Comparison of ENCODE assay signal across 20 cellular contexts in genomic region chr9:94298949-94299599, GRCh38. TPM values are rescaled to one million over a fixed set of nuclear protein-coding genes. Genes with fewer than 3 reads are reported as not detected.
"Had no signal": no experiment of that assay in that cellular context is flagged by ENCODE, and none has a peak within 500 bp of the region (broad histone marks: within the 10 kb centered on the region; RNA-seq: fewer than 3 reads in every experiment).

No MANE protein-coding gene starts in this region.

- H3K4me3 ChIP-seq: breast epithelium, gastrocnemius medialis, heart right ventricle, lung, thyroid gland had no signal

- H3K27me3 Mint-ChIP-seq: activated naive CD8-positive, alpha-beta T cell treated with anti-CD3 and anti-CD28 coated beads for 36 hours; dendritic cell treated with granulocyte-macrophage colony-stimulating factor and Interleukin-4, amounts not matched to agents 40 ng/mL and 50 ng/mL, for 4 days; effector memory CD8-positive, alpha-beta T cell; naive thymus-derived CD4-positive, alpha-beta T cell; stimulated activated memory B cell treated with anti-CD40 and anti-IgM and Interleukin-4, amounts not matched to agents 10 μg/mL and 1 μg/mL and 100 μg/mL, for 72 hours had no signal

- ATAC-seq: effector memory CD8-positive, alpha-beta T cell; gastrocnemius medialis; heart right ventricle; naive thymus-derived CD4-positive, alpha-beta T cell; stimulated activated memory B cell treated with anti-CD40 and anti-IgM and Interleukin-4, amounts not matched to agents 10 μg/mL and 1 μg/mL and 100 μg/mL, for 72 hours had no signal

- H3K27ac ChIP-seq: breast epithelium, gastrocnemius medialis, heart right ventricle, thyroid gland had no signal

- H3K27me3 ChIP-seq: breast epithelium, gastrocnemius medialis, heart right ventricle, thyroid gland had no signal

- H3K9me3 Mint-ChIP-seq: activated naive CD8-positive, alpha-beta T cell treated with anti-CD3 and anti-CD28 coated beads for 36 hours; activated T-helper 1 cell treated with anti-CD3 and anti-CD28 coated beads, Interleukin-12 subunit alpha, Interleukin-12 subunit beta, Interleukin-2, Interleukin-4 antibody, amounts not matched to agents 30 ng/mL and 10 ng/mL and 1 ng/mL, durations not matched to agents 14 hours and 24 hours and 36 hours; dendritic cell treated with granulocyte-macrophage colony-stimulating factor and Interleukin-4, amounts not matched to agents 40 ng/mL and 50 ng/mL, for 4 days; effector memory CD8-positive, alpha-beta T cell; naive thymus-derived CD4-positive, alpha-beta T cell; stimulated activated memory B cell treated with anti-CD40 and anti-IgM and Interleukin-4, amounts not matched to agents 10 μg/mL and 1 μg/mL and 100 μg/mL, for 72 hours had no signal

- H3K9me3 ChIP-seq: breast epithelium, gastrocnemius medialis, heart right ventricle, thyroid gland had no signal

- H3K27ac Mint-ChIP-seq: activated naive CD8-positive, alpha-beta T cell treated with anti-CD3 and anti-CD28 coated beads for 36 hours; activated T-helper 1 cell treated with anti-CD3 and anti-CD28 coated beads, Interleukin-12 subunit alpha, Interleukin-12 subunit beta, Interleukin-2, Interleukin-4 antibody, amounts not matched to agents 30 ng/mL and 10 ng/mL and 1 ng/mL, durations not matched to agents 14 hours and 24 hours and 36 hours; dendritic cell treated with granulocyte-macrophage colony-stimulating factor and Interleukin-4, amounts not matched to agents 40 ng/mL and 50 ng/mL, for 4 days; effector memory CD8-positive, alpha-beta T cell; naive thymus-derived CD4-positive, alpha-beta T cell; stimulated activated memory B cell treated with anti-CD40 and anti-IgM and Interleukin-4, amounts not matched to agents 10 μg/mL and 1 μg/mL and 100 μg/mL, for 72 hours had no signal

- H3K4me3 Mint-ChIP-seq: activated naive CD8-positive, alpha-beta T cell treated with anti-CD3 and anti-CD28 coated beads for 36 hours; activated T-helper 1 cell treated with anti-CD3 and anti-CD28 coated beads, Interleukin-12 subunit alpha, Interleukin-12 subunit beta, Interleukin-2, Interleukin-4 antibody, amounts not matched to agents 30 ng/mL and 10 ng/mL and 1 ng/mL, durations not matched to agents 14 hours and 24 hours and 36 hours; dendritic cell treated with granulocyte-macrophage colony-stimulating factor and Interleukin-4, amounts not matched to agents 40 ng/mL and 50 ng/mL, for 4 days; effector memory CD8-positive, alpha-beta T cell; naive thymus-derived CD4-positive, alpha-beta T cell; stimulated activated memory B cell treated with anti-CD40 and anti-IgM and Interleukin-4, amounts not matched to agents 10 μg/mL and 1 μg/mL and 100 μg/mL, for 72 hours had no signal

- H3K4me1 Mint-ChIP-seq: activated naive CD8-positive, alpha-beta T cell treated with anti-CD3 and anti-CD28 coated beads for 36 hours; naive thymus-derived CD4-positive, alpha-beta T cell; stimulated activated memory B cell treated with anti-CD40 and anti-IgM and Interleukin-4, amounts not matched to agents 10 μg/mL and 1 μg/mL and 100 μg/mL, for 72 hours had no signal

- DNase-seq: activated CD4-positive, CD25-positive, alpha-beta regulatory T cell treated with anti-CD3 and anti-CD28 coated beads, Interleukin-2, amount 50 U/mL, for 72 hours; activated naive CD8-positive, alpha-beta T cell treated with anti-CD3 and anti-CD28 coated beads for 36 hours; effector memory CD8-positive, alpha-beta T cell; gastrocnemius medialis; heart right ventricle; midbrain; naive thymus-derived CD4-positive, alpha-beta T cell; stimulated activated CD4-positive, alpha-beta T cell treated with anti-CD3 and anti-CD28 coated beads, Interleukin-12 subunit alpha, Interleukin-12 subunit beta, amount 100 ng/mL, for 4 hours; stimulated activated CD4-positive, alpha-beta T cell treated with anti-CD3 and anti-CD28 coated beads, Interleukin-2, amount 100 ng/mL, for 24 hours; thyroid gland had no signal

RNA-seq across cellular contexts. Expression of gene NUTM2F, which starts 29.4 kb away (rescaled TPM):
- total RNA-seq: activated CD8-positive, alpha-beta memory T cell treated with anti-CD3 and anti-CD28 coated beads for 36 hours; activated naive CD8-positive, alpha-beta T cell treated with anti-CD3 and anti-CD28 coated beads for 36 hours; activated T-helper 1 cell treated with anti-CD3 and anti-CD28 coated beads, Interleukin-12 subunit alpha, Interleukin-12 subunit beta, Interleukin-2, Interleukin-4 antibody, amounts not matched to agents 30 ng/mL and 10 ng/mL and 1 ng/mL, durations not matched to agents 14 hours and 24 hours and 36 hours; breast epithelium; cerebellum; fibroblast of lung; gastrocnemius medialis; heart right ventricle; lung; naive thymus-derived CD4-positive, alpha-beta T cell; posterior vena cava; T-helper 1 cell treated with Interleukin-12 subunit alpha and Interleukin-12 subunit beta and Interleukin-4 antibody, amounts not matched to agents 30 ng/mL and 1 ng/mL, for 36 hours; thyroid gland had no signal
